28 cellular contexts compared by ENCODE assay signal in the genomic region with DNA sequence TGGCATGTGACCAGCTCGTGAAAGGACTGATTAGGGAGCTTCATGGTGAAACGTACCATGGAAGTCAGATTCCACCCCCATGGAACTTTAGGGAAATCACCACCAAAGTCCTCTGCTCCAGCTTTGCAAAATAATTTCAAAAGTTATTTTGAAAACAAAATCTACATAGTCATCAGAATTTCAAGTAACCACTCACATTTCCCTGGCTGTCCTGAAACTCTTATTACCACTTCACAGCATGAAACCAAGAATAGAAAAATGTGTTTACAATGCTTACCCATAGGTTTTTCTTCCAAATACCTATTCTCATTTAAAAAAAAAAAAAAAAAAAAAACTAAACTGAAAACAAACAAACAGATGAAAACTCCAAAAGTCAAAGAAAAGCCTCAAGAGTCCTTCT.
"Had no signal": no experiment of that assay in that cellular context is flagged by ENCODE, and none has a peak within 500 bp of the region (broad histone marks: within the 10 kb centered on the region; RNA-seq: fewer than 3 reads in every experiment).

No MANE protein-coding gene starts in this region.

- H3K27ac ChIP-seq: ascending aorta, breast epithelium, cardiac muscle cell, coronary artery, dorsolateral prefrontal cortex, esophagus muscularis mucosa, foreskin keratinocyte, gastrocnemius medialis, heart left ventricle had no signal

- DNase-seq: activated CD4-positive, alpha-beta memory T cell treated with anti-CD3 and anti-CD28 coated beads, Interleukin-2, amount 10 ng/mL, durations not matched to agents 7 days and 5 days; activated CD4-positive, alpha-beta T cell treated with anti-CD3 and anti-CD28 coated beads for 4 hours; activated CD4-positive, alpha-beta T cell treated with anti-CD3 and anti-CD28 coated beads, Interleukin-2, amount 10 ng/mL, durations not matched to agents 7 days and 5 days; activated CD4-positive, alpha-beta T cell treated with anti-CD3 and anti-CD28 coated beads, Interleukin-2, amount 50 U/mL, for 4 hours; activated CD4-positive, CD25-positive, alpha-beta regulatory T cell; activated CD4-positive, CD25-positive, alpha-beta regulatory T cell treated with anti-CD3 and anti-CD28 coated beads, Interleukin-2, amount 50 U/mL, for 72 hours; activated CD8-positive, alpha-beta memory T cell treated with anti-CD3 and anti-CD28 coated beads, Interleukin-2, amount 50 U/mL, for 48 hours; activated gamma-delta T cell; activated naive CD4-positive, alpha-beta T cell; activated naive CD4-positive, alpha-beta T cell treated with anti-CD3 and anti-CD28 coated beads, Interleukin-2, amount 10 ng/mL, durations not matched to agents 7 days and 5 days; activated naive CD8-positive, alpha-beta T cell treated with anti-CD3 and anti-CD28 coated beads, Interleukin-2, amount 10 ng/mL, durations not matched to agents 7 days and 5 days; activated T-cell treated with anti-CD3 and anti-CD28 coated beads for 4 hours; activated T-cell treated with anti-CD3 and anti-CD28 coated beads, Interleukin-2, amount 50 U/mL, for 24 hours; activated T-cell treated with anti-CD3 and anti-CD28 coated beads, Interleukin-2, amount 50 U/mL, for 72 hours; dorsolateral prefrontal cortex; effector memory CD8-positive, alpha-beta T cell; erythroblast; foreskin keratinocyte; gastrocnemius medialis; glutamatergic neuron; heart left ventricle; T-helper 2 cell had no signal

- H3K9me3 ChIP-seq: ascending aorta, breast epithelium, esophagus muscularis mucosa, gastrocnemius medialis, heart left ventricle had no signal

- H3K36me3 ChIP-seq: ascending aorta, breast epithelium, cardiac muscle cell, esophagus muscularis mucosa, gastrocnemius medialis, heart left ventricle had no signal

- H3K27me3 ChIP-seq: ascending aorta, breast epithelium, esophagus muscularis mucosa, gastrocnemius medialis had no signal

- ATAC-seq: activated naive CD4-positive, alpha-beta T cell treated with anti-CD3 and anti-CD28 coated beads, Interleukin-2, amount 50 U/mL, for 72 hours; activated T-cell treated with anti-CD3 and anti-CD28 coated beads, Interleukin-2, amount 50 U/mL, for 72 hours; effector memory CD8-positive, alpha-beta T cell; foreskin keratinocyte; gastrocnemius medialis; heart left ventricle had no signal

- H3K4me3 ChIP-seq: ascending aorta, breast epithelium, cardiac muscle cell, coronary artery, dorsolateral prefrontal cortex, esophagus muscularis mucosa, gastrocnemius medialis, heart left ventricle had no signal

- H3K4me1 ChIP-seq: ascending aorta, breast epithelium, esophagus muscularis mucosa, foreskin keratinocyte, gastrocnemius medialis, heart left ventricle had no signal
